Comparison of ENCODE assay signal across 19 cellular contexts in the genomic region with DNA sequence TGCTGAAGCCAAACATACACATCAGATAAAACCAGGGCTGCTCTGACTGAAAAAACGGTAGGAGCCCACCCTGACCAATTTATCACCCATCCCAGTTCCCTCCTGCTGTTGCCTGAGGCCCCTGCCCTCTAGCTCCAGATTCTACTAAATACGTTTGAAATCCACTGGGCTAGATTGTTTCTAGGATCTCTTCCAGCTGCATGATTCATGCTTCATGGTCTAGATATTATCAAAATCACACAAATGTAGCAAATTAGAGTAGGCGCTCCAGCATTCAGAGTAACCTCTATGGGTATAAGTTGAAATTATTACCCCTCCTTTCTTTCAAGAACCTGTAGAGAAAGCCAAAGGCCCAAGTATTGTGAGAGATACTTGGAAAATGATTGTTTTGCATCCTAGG.
"Had no signal": no experiment of that assay in that cellular context is flagged by ENCODE, and none has a peak within 500 bp of the region (broad histone marks: within the 10 kb centered on the region; RNA-seq: fewer than 3 reads in every experiment).

No MANE protein-coding gene starts in this region.

- H3K27me3 ChIP-seq: ascending aorta, esophagus squamous epithelium, left lung, upper lobe of left lung had no signal

- H3K4me3 Mint-ChIP-seq: activated CD4-positive, alpha-beta T cell treated with anti-CD3 and anti-CD28 coated beads, Interleukin-2, amount 10 ng/mL, durations not matched to agents 7 days and 5 days; effector memory CD8-positive, alpha-beta T cell; neural crest cell; stimulated activated naive CD8-positive, alpha-beta T cell treated with anti-CD3 and anti-CD28 coated beads, Interleukin-15, Interleukin-2, amounts not matched to agents 100 ng/mL and 50 ng/mL, for 24 hours had no signal

- H3K4me1 Mint-ChIP-seq: activated CD4-positive, alpha-beta T cell treated with anti-CD3 and anti-CD28 coated beads, Interleukin-2, amount 10 ng/mL, durations not matched to agents 7 days and 5 days; neural crest cell had no signal

- H3K9me3 Mint-ChIP-seq: activated CD4-positive, alpha-beta T cell treated with anti-CD3 and anti-CD28 coated beads, Interleukin-2, amount 10 ng/mL, durations not matched to agents 7 days and 5 days; neural crest cell; stimulated activated naive CD8-positive, alpha-beta T cell treated with anti-CD3 and anti-CD28 coated beads, Interleukin-15, Interleukin-2, amounts not matched to agents 100 ng/mL and 50 ng/mL, for 24 hours had no signal

- H3K4me3 ChIP-seq: ascending aorta, esophagus squamous epithelium, left lung, skin epidermis, upper lobe of left lung had no signal

- H3K27ac Mint-ChIP-seq: activated CD4-positive, alpha-beta T cell treated with anti-CD3 and anti-CD28 coated beads, Interleukin-2, amount 10 ng/mL, durations not matched to agents 7 days and 5 days; effector memory CD8-positive, alpha-beta T cell; progenitor cell of endocrine pancreas; stimulated activated naive CD8-positive, alpha-beta T cell treated with anti-CD3 and anti-CD28 coated beads, Interleukin-15, Interleukin-2, amounts not matched to agents 100 ng/mL and 50 ng/mL, for 24 hours had no signal

- H3K27ac ChIP-seq: ascending aorta, esophagus squamous epithelium, left lung, skin epidermis, upper lobe of left lung had no signal

- H3K4me1 ChIP-seq: ascending aorta, left lung, upper lobe of left lung had no signal

- H3K9me3 ChIP-seq: ascending aorta, esophagus squamous epithelium, left lung, upper lobe of left lung had no signal

- ATAC-seq: effector memory CD8-positive, alpha-beta T cell; left lung had no signal

- H3K27me3 Mint-ChIP-seq: activated CD4-positive, alpha-beta T cell treated with anti-CD3 and anti-CD28 coated beads, Interleukin-2, amount 10 ng/mL, durations not matched to agents 7 days and 5 days; effector memory CD8-positive, alpha-beta T cell; progenitor cell of endocrine pancreas; stimulated activated naive CD8-positive, alpha-beta T cell treated with anti-CD3 and anti-CD28 coated beads, Interleukin-15, Interleukin-2, amounts not matched to agents 100 ng/mL and 50 ng/mL, for 24 hours had no signal

- DNase-seq: activated CD4-positive, alpha-beta T cell treated with anti-CD3 and anti-CD28 coated beads, Interleukin-2, amount 10 ng/mL, durations not matched to agents 7 days and 5 days; activated CD4-positive, CD25-positive, alpha-beta regulatory T cell; activated CD8-positive, alpha-beta memory T cell treated with anti-CD3 and anti-CD28 coated beads, Interleukin-2, amount 50 U/mL, for 4 hours; activated effector memory CD4-positive, alpha-beta T cell treated with anti-CD3 and anti-CD28 coated beads, Interleukin-2, amount 50 U/mL, for 16 hours; activated naive CD4-positive, alpha-beta T cell treated with anti-CD3 and anti-CD28 coated beads, Interleukin-2, amount 50 U/mL, for 16 hours; activated T-cell treated with anti-CD3 and anti-CD28 coated beads, Interleukin-2, amount 50 U/mL, for 48 hours; effector memory CD8-positive, alpha-beta T cell; esophagus squamous epithelium; head of caudate nucleus; left lung; mammary epithelial cell; right cardiac atrium; T1000; upper lobe of left lung had no signal

- H3K36me3 ChIP-seq: ascending aorta, esophagus squamous epithelium, left lung, upper lobe of left lung had no signal
